ENCODE assay signal across 15 cellular contexts in the genomic region with DNA sequence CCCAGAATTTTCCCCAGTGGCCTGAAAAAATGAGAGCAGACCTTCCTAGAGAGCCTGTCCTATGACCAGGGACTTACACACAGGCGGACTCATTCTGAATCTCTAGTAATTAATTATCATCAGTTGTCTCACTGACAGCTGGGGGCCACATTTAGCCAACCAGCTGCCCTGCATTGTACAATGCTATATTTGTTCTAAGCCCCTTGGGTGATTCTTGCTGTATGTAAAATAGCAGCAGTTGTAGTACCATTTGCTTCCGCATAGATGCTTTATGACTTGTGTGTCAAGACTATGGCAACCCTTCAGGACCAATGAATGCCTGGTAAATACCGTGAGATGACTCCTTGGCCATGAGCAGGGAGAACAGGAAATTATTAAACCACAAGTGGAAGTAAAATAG.
A peak's percentile ranks its signal among the peaks of the same experiment; 100 is the strongest.
DNase-seq lines count a peak whose midpoint lies in the region; ATAC-seq and TF ChIP-seq lines count a peak whose summit lies in the region.
"Had no signal": no experiment of that assay in that cellular context is flagged by ENCODE, and none has a peak within 500 bp of the region (broad histone marks: within the 10 kb centered on the region; RNA-seq: fewer than 3 reads in every experiment).

No MANE protein-coding gene starts in this region.

- H3K4me1 ChIP-seq in transverse colon, result no peaks in the 10 kb centered on the region
- H3K4me1 ChIP-seq: right atrium auricular region, tibial nerve had no signal

- no peak for TF ChIP-seq POLR2A in transverse colon (IDR thresholded peaks at IDR 0.05)

- DNase-seq in C1 segment of cervical spinal cord (lab: John Stamatoyannopoulos, UW) (peak in 8 of 14 donors; percentile 3 to 22 (median 12)), NAMALWA (ENCODE audit: low spot score) (peak; percentile 49), neural crest cell (ENCODE audit: low read depth, low spot score) (peak; percentile 2), AG20443 (ENCODE audit: low spot score) (no peak), omental fat pad (ENCODE audit: low spot score) (no peak), transverse colon (no peak)
- DNase-seq: activated naive CD4-positive, alpha-beta T cell; activated T-cell treated with anti-CD3 and anti-CD28 coated beads for 4 hours; left cardiac atrium; stimulated activated naive CD4-positive, alpha-beta T cell; T-cell had no signal

- TF ChIP-seq EP300 in transverse colon (IDR thresholded peaks at IDR 0.05; ENCODE audit: low read depth), result no peak

- H3K36me3 ChIP-seq in transverse colon, result no peaks in the 10 kb centered on the region
- H3K36me3 ChIP-seq: right atrium auricular region, tibial nerve had no signal

- H3K4me3 ChIP-seq in transverse colon, result no peak overlapping the region
- H3K4me3 ChIP-seq: right atrium auricular region, tibial nerve had no signal

- 81 to 88% methylated on average over 3 of the region's 3 CpGs for WGBS in transverse colon (ENCODE audit: low coverage in 1 of 2), 2 donors

- H3K27me3 Mint-ChIP-seq in brain, result no peaks in the 10 kb centered on the region
- no peaks in the 10 kb centered on the region for H3K27me3 Mint-ChIP-seq in neural crest cell (ENCODE audit: low read depth)
- H3K27me3 Mint-ChIP-seq: T-cell had no signal

- TF ChIP-seq CTCF in brain (conservative IDR thresholded peaks at IDR 0.05) (peak in 1 of 2 experiments; percentile 46), neural crest cell (conservative IDR thresholded peaks at IDR 0.05) (no peak), omental fat pad (IDR thresholded peaks at IDR 0.05) (no peak), transverse colon (IDR thresholded peaks at IDR 0.05) (no peak)

- peaks cover 27% of the 10 kb centered on the region for H3K4me1 Mint-ChIP-seq in brain
- H3K4me1 Mint-ChIP-seq in neural crest cell, result peaks cover 23% of the 10 kb centered on the region
- H3K4me1 Mint-ChIP-seq: T-cell had no signal

- H3K36me3 Mint-ChIP-seq in brain (no peaks in the 10 kb centered on the region), neural crest cell (ENCODE audit: low read depth) (no peaks in the 10 kb centered on the region)
- H3K36me3 Mint-ChIP-seq: T-cell had no signal

- H3K9me3 Mint-ChIP-seq in brain, result peaks cover 0 to 6% (median 0%) of the 10 kb centered on the region in 5 experiments
- no peaks in the 10 kb centered on the region for H3K9me3 Mint-ChIP-seq in neural crest cell
- H3K9me3 Mint-ChIP-seq: T-cell had no signal

- in situ Hi-C loops in transverse colon (cut with MboI; ENCODE audit: low pct_ligation_motif_present in 1 of 4, low pct_unique_long_range_greater_than_20kb in 1 of 4, low sequenced_read_pairs in 3 of 4), result no loop called here

- H3K9me3 ChIP-seq in transverse colon, result no peaks in the 10 kb centered on the region
- H3K9me3 ChIP-seq: right atrium auricular region, tibial nerve had no signal

- H3K27ac ChIP-seq in transverse colon, result no peak overlapping the region
- H3K27ac ChIP-seq: right atrium auricular region, tibial nerve had no signal

- H3K27ac Mint-ChIP-seq in brain, result peak overlapping the region in 3 of 5 experiments; percentile 86 to 89 (median 87)
- H3K27ac Mint-ChIP-seq in neural crest cell (ENCODE audit: unreplicated experiment), result no peak overlapping the region
- H3K27ac Mint-ChIP-seq: T-cell had no signal

- intact Hi-C loops in transverse colon (cut with DNase I; ENCODE audit: low total_unique reads), result no loop called here

- H3K27me3 ChIP-seq in transverse colon, result no peaks in the 10 kb centered on the region
- H3K27me3 ChIP-seq: right atrium auricular region, tibial nerve had no signal

- no peak for ATAC-seq in HG03565 (IDR thresholded peaks at IDR 0.05; ENCODE audit: unreplicated experiment)
- no peak for ATAC-seq in omental fat pad (ENCODE audit: low FRiP score)
- ATAC-seq: left cardiac atrium, T-cell had no signal

- H3K4me3 Mint-ChIP-seq in brain, result peak overlapping the region in 1 of 5 experiments; percentile 1
- no peak overlapping the region for H3K4me3 Mint-ChIP-seq in neural crest cell
- H3K4me3 Mint-ChIP-seq: T-cell had no signal

Comparison
In these comparisons a context has a peak if more than half of its experiments do, and no peak if none do; other contexts are left out.
1. DNase-seq: peak in C1 segment of cervical spinal cord (8 of 14), NAMALWA (single experiment) and neural crest cell (single experiment); none in AG20443 (single experiment), omental fat pad (single experiment) and transverse colon (single experiment).